Comparison of ENCODE assay signal across 1 cellular context in the genomic region with DNA sequence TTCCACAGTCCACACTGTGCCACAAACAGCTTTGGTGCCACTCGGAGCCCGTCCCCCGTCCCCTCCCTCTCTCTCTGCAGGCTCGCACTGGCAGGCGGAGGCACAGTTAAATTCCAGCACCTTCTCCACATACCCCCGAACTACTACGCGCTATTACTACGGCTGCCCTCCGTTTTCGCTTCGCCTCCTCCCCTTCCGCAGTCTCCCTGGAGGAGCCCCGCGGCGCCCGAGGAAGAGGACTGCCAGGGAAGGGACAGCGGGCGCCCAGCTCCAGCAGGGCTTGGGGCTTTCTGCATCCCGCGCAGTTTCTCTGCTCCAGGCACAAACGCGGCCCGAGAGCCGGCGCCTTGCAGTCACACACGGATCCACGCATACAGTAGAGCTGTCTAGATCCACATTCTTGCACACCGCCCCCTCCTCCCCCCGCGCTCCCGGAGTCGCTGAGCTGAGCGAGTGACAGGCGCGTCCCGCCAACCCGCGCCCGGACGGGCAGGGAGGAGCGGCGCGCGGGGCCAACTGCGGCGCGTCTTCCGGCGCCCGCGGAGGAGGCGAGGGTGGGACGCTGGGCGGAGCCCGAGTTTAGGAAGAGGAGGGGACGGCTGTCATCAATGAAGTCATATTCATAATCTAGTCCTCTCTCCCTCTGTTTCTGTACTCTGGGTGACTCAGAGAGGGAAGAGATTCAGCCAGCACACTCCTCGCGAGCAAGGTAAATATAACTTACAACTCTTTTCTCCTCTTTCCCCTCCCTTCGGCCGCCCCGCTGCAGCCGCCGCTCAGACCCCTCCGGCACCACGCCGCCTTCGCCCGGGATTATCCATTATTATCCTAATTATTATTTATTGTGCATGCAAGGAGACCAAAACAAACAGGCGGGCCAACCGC.
TF ChIP-seq lines count a peak whose summit lies in the region.

A gene (plus strand): TSS at position 652 of the 885 bp plus-strand sequence. CDS start 13,676 bp downstream, outside the sequence.

TF ChIP-seq in HepG2, 621 proteins besides CTCF, POLR2A, EP300 and RAD21 (continued from another document and continues in another):
- TF ChIP-seq, protein P1, sequence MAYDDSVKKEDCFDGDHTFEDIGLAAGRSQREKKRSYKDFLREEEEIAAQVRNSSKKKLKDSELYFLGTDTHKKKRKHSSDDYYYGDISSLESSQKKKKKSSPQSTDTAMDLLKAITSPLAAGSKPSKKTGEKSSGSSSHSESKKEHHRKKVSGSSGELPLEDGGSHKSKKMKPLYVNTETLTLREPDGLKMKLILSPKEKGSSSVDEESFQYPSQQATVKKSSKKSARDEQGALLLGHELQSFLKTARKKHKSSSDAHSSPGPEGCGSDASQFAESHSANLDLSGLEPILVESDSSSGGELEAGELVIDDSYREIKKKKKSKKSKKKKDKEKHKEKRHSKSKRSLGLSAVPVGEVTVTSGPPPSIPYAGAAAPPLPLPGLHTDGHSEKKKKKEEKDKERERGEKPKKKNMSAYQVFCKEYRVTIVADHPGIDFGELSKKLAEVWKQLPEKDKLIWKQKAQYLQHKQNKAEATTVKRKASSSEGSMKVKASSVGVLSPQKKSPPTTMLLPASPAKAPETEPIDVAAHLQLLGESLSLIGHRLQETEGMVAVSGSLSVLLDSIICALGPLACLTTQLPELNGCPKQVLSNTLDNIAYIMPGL (CRISPR knock-in tag; IDR thresholded peaks at IDR 0.05; ENCODE audit: borderline replicate concordance in 1 of 2, low read depth in 1 of 2) = peak in 1 of 2 experiments; percentile 48; a peak in 1 of 4 replicates
- TF ChIP-seq, protein P2, sequence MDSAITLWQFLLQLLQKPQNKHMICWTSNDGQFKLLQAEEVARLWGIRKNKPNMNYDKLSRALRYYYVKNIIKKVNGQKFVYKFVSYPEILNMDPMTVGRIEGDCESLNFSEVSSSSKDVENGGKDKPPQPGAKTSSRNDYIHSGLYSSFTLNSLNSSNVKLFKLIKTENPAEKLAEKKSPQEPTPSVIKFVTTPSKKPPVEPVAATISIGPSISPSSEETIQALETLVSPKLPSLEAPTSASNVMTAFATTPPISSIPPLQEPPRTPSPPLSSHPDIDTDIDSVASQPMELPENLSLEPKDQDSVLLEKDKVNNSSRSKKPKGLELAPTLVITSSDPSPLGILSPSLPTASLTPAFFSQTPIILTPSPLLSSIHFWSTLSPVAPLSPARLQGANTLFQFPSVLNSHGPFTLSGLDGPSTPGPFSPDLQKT (CRISPR knock-in tag; IDR thresholded peaks at IDR 0.05; ENCODE audit: borderline replicate concordance) = no peak
- TF ChIP-seq, protein P3, sequence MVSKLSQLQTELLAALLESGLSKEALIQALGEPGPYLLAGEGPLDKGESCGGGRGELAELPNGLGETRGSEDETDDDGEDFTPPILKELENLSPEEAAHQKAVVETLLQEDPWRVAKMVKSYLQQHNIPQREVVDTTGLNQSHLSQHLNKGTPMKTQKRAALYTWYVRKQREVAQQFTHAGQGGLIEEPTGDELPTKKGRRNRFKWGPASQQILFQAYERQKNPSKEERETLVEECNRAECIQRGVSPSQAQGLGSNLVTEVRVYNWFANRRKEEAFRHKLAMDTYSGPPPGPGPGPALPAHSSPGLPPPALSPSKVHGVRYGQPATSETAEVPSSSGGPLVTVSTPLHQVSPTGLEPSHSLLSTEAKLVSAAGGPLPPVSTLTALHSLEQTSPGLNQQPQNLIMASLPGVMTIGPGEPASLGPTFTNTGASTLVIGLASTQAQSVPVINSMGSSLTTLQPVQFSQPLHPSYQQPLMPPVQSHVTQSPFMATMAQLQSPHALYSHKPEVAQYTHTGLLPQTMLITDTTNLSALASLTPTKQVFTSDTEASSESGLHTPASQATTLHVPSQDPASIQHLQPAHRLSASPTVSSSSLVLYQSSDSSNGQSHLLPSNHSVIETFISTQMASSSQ (IDR thresholded peaks at IDR 0.05; ENCODE audit: low read depth) = no peak
- TF ChIP-seq, protein P3 (CRISPR knock-in tag; IDR thresholded peaks at IDR 0.05; ENCODE audit: borderline replicate concordance) = no peak
- 0 out of 2 replicates have a peak, but pooled peaks have one; percentile 44 for TF ChIP-seq NAIF1 (CRISPR knock-in tag; IDR thresholded peaks at IDR 0.05; ENCODE audit: borderline replicate concordance)
- TF ChIP-seq, protein P4, sequence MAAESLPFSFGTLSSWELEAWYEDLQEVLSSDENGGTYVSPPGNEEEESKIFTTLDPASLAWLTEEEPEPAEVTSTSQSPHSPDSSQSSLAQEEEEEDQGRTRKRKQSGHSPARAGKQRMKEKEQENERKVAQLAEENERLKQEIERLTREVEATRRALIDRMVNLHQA (CRISPR knock-in tag; IDR thresholded peaks at IDR 0.05) = no peak
- no peak; the same call in 1 of the 2 replicates for TF ChIP-seq ETV6 (CRISPR knock-in tag; conservative IDR thresholded peaks at IDR 0.05)
- 0 out of 2 replicates have a peak, but pooled peaks have one; percentile 76 for TF ChIP-seq ZNF674 (CRISPR knock-in tag; IDR thresholded peaks at IDR 0.05; ENCODE audit: low read depth)
- TF ChIP-seq RELA (CRISPR knock-in tag; IDR thresholded peaks at IDR 0.05) = no peak
- 0 out of 2 replicates have a peak, but pooled peaks have one; percentile 57 for TF ChIP-seq ZNF430 (CRISPR knock-in tag; IDR thresholded peaks at IDR 0.05)
- no peak for TF ChIP-seq ZNF776 (CRISPR knock-in tag; IDR thresholded peaks at IDR 0.05)
- no peak for TF ChIP-seq RXRB (CRISPR knock-in tag; IDR thresholded peaks at IDR 0.05; ENCODE audit: borderline replicate concordance)
- TF ChIP-seq HNRNPUL1 (IDR thresholded peaks at IDR 0.05; ENCODE audit: low read depth, low read length) = no peak
- no peak for TF ChIP-seq ZNF432 (CRISPR knock-in tag; IDR thresholded peaks at IDR 0.05; ENCODE audit: borderline replicate concordance)
- TF ChIP-seq, protein P5, sequence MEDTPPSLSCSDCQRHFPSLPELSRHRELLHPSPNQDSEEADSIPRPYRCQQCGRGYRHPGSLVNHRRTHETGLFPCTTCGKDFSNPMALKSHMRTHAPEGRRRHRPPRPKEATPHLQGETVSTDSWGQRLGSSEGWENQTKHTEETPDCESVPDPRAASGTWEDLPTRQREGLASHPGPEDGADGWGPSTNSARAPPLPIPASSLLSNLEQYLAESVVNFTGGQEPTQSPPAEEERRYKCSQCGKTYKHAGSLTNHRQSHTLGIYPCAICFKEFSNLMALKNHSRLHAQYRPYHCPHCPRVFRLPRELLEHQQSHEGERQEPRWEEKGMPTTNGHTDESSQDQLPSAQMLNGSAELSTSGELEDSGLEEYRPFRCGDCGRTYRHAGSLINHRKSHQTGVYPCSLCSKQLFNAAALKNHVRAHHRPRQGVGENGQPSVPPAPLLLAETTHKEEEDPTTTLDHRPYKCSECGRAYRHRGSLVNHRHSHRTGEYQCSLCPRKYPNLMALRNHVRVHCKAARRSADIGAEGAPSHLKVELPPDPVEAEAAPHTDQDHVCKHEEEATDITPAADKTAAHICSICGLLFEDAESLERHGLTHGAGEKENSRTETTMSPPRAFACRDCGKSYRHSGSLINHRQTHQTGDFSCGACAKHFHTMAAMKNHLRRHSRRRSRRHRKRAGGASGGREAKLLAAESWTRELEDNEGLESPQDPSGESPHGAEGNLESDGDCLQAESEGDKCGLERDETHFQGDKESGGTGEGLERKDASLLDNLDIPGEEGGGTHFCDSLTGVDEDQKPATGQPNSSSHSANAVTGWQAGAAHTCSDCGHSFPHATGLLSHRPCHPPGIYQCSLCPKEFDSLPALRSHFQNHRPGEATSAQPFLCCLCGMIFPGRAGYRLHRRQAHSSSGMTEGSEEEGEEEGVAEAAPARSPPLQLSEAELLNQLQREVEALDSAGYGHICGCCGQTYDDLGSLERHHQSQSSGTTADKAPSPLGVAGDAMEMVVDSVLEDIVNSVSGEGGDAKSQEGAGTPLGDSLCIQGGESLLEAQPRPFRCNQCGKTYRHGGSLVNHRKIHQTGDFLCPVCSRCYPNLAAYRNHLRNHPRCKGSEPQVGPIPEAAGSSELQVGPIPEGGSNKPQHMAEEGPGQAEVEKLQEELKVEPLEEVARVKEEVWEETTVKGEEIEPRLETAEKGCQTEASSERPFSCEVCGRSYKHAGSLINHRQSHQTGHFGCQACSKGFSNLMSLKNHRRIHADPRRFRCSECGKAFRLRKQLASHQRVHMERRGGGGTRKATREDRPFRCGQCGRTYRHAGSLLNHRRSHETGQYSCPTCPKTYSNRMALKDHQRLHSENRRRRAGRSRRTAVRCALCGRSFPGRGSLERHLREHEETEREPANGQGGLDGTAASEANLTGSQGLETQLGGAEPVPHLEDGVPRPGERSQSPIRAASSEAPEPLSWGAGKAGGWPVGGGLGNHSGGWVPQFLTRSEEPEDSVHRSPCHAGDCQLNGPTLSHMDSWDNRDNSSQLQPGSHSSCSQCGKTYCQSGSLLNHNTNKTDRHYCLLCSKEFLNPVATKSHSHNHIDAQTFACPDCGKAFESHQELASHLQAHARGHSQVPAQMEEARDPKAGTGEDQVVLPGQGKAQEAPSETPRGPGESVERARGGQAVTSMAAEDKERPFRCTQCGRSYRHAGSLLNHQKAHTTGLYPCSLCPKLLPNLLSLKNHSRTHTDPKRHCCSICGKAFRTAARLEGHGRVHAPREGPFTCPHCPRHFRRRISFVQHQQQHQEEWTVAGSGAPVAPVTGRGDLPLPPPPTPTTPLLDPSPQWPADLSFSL (CRISPR knock-in tag; IDR thresholded peaks at IDR 0.05) = no peak
- TF ChIP-seq NCOA1 (CRISPR knock-in tag; IDR thresholded peaks at IDR 0.05) = no peak
- no peak for TF ChIP-seq KLF9 (CRISPR knock-in tag; IDR thresholded peaks at IDR 0.05; ENCODE audit: low read depth)
- peak; percentile 57; the same call in 1 of the 2 replicates for TF ChIP-seq KLF12 (CRISPR knock-in tag; IDR thresholded peaks at IDR 0.05; ENCODE audit: borderline replicate concordance)
- TF ChIP-seq NKX3-1 (CRISPR knock-in tag; IDR thresholded peaks at IDR 0.05) = no peak
- TF ChIP-seq XRCC5 (optimal IDR thresholded peaks at IDR 0.05; ENCODE audit: low read length) = peak; percentile 39
- no peak; the same call in 1 of the 2 replicates for TF ChIP-seq ZSCAN31 (CRISPR knock-in tag; IDR thresholded peaks at IDR 0.05; ENCODE audit: low read depth)
- TF ChIP-seq, protein P6, sequence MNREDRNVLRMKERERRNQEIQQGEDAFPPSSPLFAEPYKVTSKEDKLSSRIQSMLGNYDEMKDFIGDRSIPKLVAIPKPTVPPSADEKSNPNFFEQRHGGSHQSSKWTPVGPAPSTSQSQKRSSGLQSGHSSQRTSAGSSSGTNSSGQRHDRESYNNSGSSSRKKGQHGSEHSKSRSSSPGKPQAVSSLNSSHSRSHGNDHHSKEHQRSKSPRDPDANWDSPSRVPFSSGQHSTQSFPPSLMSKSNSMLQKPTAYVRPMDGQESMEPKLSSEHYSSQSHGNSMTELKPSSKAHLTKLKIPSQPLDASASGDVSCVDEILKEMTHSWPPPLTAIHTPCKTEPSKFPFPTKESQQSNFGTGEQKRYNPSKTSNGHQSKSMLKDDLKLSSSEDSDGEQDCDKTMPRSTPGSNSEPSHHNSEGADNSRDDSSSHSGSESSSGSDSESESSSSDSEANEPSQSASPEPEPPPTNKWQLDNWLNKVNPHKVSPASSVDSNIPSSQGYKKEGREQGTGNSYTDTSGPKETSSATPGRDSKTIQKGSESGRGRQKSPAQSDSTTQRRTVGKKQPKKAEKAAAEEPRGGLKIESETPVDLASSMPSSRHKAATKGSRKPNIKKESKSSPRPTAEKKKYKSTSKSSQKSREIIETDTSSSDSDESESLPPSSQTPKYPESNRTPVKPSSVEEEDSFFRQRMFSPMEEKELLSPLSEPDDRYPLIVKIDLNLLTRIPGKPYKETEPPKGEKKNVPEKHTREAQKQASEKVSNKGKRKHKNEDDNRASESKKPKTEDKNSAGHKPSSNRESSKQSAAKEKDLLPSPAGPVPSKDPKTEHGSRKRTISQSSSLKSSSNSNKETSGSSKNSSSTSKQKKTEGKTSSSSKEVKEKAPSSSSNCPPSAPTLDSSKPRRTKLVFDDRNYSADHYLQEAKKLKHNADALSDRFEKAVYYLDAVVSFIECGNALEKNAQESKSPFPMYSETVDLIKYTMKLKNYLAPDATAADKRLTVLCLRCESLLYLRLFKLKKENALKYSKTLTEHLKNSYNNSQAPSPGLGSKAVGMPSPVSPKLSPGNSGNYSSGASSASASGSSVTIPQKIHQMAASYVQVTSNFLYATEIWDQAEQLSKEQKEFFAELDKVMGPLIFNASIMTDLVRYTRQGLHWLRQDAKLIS (CRISPR knock-in tag; IDR thresholded peaks at IDR 0.05) = no peak
- peak; percentile 32; the same call in 1 of the 2 replicates for TF ChIP-seq ZNF747 (CRISPR knock-in tag; IDR thresholded peaks at IDR 0.05; ENCODE audit: borderline replicate concordance)
- 0 out of 2 replicates have a peak, but pooled peaks have one; percentile 27 for TF ChIP-seq KMT2A (CRISPR knock-in tag; IDR thresholded peaks at IDR 0.05)
- TF ChIP-seq, protein P7, sequence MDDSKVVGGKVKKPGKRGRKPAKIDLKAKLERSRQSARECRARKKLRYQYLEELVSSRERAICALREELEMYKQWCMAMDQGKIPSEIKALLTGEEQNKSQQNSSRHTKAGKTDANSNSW (CRISPR knock-in tag; IDR thresholded peaks at IDR 0.05; ENCODE audit: borderline replicate concordance) = no peak
- TF ChIP-seq, protein P8, sequence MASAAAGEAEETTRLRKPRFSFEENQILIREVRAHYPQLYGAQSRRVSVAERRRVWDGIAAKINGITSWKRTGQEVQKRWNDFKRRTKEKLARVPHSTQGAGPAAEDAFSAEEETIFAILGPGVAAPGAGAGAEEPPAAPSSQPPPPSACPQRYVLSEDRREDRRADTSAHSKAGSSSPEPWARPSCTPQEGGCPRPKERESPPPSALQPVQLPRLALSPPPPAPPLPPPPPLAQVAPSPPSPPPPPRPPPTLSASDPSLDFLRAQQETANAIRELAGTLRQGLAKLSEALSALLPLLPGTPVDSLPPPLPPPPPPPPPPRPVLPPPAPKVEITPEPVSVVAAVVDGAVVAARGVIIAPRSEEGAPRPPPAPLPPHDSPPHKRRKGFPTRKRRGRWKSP (CRISPR knock-in tag; IDR thresholded peaks at IDR 0.05) = no peak
- TF ChIP-seq RBM22 (optimal IDR thresholded peaks at IDR 0.05; ENCODE audit: low read length) = no peak
- TF ChIP-seq ISL2 (CRISPR knock-in tag; IDR thresholded peaks at IDR 0.05) = no peak; the same call in 1 of the 2 replicates
- TF ChIP-seq, protein P9, sequence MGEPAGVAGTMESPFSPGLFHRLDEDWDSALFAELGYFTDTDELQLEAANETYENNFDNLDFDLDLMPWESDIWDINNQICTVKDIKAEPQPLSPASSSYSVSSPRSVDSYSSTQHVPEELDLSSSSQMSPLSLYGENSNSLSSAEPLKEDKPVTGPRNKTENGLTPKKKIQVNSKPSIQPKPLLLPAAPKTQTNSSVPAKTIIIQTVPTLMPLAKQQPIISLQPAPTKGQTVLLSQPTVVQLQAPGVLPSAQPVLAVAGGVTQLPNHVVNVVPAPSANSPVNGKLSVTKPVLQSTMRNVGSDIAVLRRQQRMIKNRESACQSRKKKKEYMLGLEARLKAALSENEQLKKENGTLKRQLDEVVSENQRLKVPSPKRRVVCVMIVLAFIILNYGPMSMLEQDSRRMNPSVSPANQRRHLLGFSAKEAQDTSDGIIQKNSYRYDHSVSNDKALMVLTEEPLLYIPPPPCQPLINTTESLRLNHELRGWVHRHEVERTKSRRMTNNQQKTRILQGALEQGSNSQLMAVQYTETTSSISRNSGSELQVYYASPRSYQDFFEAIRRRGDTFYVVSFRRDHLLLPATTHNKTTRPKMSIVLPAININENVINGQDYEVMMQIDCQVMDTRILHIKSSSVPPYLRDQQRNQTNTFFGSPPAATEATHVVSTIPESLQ (CRISPR knock-in tag; conservative IDR thresholded peaks at IDR 0.05) = no peak
